In the genomic region with DNA sequence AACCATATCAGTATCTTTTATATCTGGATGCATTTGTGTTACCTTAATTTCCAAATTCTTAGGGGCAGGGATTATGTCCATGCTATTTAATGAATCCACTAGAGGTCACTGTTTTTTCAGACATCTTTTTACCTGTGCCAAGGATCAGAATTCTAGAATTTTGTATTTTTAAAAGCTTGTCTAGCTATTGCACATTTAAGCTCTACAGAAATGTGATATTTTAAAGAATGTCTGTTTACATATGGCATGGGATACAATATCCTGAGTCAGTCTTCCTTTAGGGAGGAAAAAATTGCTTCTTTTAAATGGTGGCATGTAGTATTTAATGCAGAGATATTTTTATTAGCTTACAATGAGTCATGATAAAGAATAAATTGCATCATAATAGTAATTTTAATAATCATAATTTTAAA, we compare ENCODE assay signal across 8 cellular contexts. TPM values are rescaled to one million over a fixed set of nuclear protein-coding genes. Genes with fewer than 3 reads are reported as not detected.
DNase-seq lines count a peak whose midpoint lies in the region; ATAC-seq and TF ChIP-seq lines count a peak whose summit lies in the region.

No MANE protein-coding gene starts in this region.

- no peak overlapping the region for H3K27ac Mint-ChIP-seq in activated T-helper 1 cell treated with anti-CD3 and anti-CD28 coated beads, Interleukin-12 subunit alpha, Interleukin-12 subunit beta, Interleukin-2, Interleukin-4 antibody, amounts not matched to agents 30 ng/mL and 10 ng/mL and 1 ng/mL, durations not matched to agents 14 hours and 24 hours and 36 hours
- H3K27ac Mint-ChIP-seq in stimulated activated memory B cell treated with anti-CD40 and anti-IgM and Interleukin-4, amounts not matched to agents 10 μg/mL and 1 μg/mL and 100 μg/mL, for 72 hours = no peak overlapping the region

- peaks cover 9% of the 10 kb centered on the region for H3K9me3 Mint-ChIP-seq in activated T-helper 1 cell treated with anti-CD3 and anti-CD28 coated beads, Interleukin-12 subunit alpha, Interleukin-12 subunit beta, Interleukin-2, Interleukin-4 antibody, amounts not matched to agents 30 ng/mL and 10 ng/mL and 1 ng/mL, durations not matched to agents 14 hours and 24 hours and 36 hours
- H3K9me3 Mint-ChIP-seq in stimulated activated memory B cell treated with anti-CD40 and anti-IgM and Interleukin-4, amounts not matched to agents 10 μg/mL and 1 μg/mL and 100 μg/mL, for 72 hours = no peaks in the 10 kb centered on the region

- peak; percentile 44 for TF ChIP-seq CTCF in foreskin fibroblast (IDR thresholded peaks at IDR 0.05; ENCODE audit: low read depth, low read length)
- TF ChIP-seq CTCF in spleen (IDR thresholded peaks at IDR 0.05 in 8 of 11, conservative IDR thresholded peaks at IDR 0.05 in 3 of 11) = peak; percentile 24 to 72 (median 54)

- no peaks in the 10 kb centered on the region for H3K27me3 ChIP-seq in spleen (replicated peaks in 1 of 7)

- peaks cover 42% of the 10 kb centered on the region for H3K4me1 Mint-ChIP-seq in activated T-helper 1 cell treated with anti-CD3 and anti-CD28 coated beads, Interleukin-12 subunit alpha, Interleukin-12 subunit beta, Interleukin-2, Interleukin-4 antibody, amounts not matched to agents 30 ng/mL and 10 ng/mL and 1 ng/mL, durations not matched to agents 14 hours and 24 hours and 36 hours (ENCODE audit: low read depth)
- no peaks in the 10 kb centered on the region for H3K4me1 Mint-ChIP-seq in stimulated activated memory B cell treated with anti-CD40 and anti-IgM and Interleukin-4, amounts not matched to agents 10 μg/mL and 1 μg/mL and 100 μg/mL, for 72 hours

- peaks cover 0 to 69% (median 20%) of the 10 kb centered on the region in 6 donors for H3K36me3 ChIP-seq in spleen

- DNase-seq in GM03348 (ENCODE audit: low spot score) = peak; percentile 26
- DNase-seq in LHCN-M2 (ENCODE audit: low read depth) = peak; percentile 18
- peak; percentile 33 for DNase-seq in SKM-1 (lab: John Stamatoyannopoulos, UW; ENCODE audit: unreplicated experiment)
- peak in 1 of 2 donors; percentile 47 for DNase-seq in foreskin fibroblast
- no peak for DNase-seq in spleen
- DNase-seq in activated T-helper 1 cell treated with anti-CD3 and anti-CD28 coated beads, Interleukin-12 subunit alpha, Interleukin-12 subunit beta, Interleukin-2, Interleukin-4 antibody, amounts not matched to agents 30 ng/mL and 10 ng/mL and 1 ng/mL, durations not matched to agents 14 hours and 24 hours and 36 hours (ENCODE audit: low spot score) = no peak
- DNase-seq in cerebellar nuclear complex (lab: John Stamatoyannopoulos, UW) = no peak

- no peak overlapping the region for H3K4me3 ChIP-seq in foreskin fibroblast (ENCODE audit: low read depth in 1 of 2, low read length in 2 of 2)
- H3K4me3 ChIP-seq in spleen = no peak overlapping the region

- H3K4me3 Mint-ChIP-seq in activated T-helper 1 cell treated with anti-CD3 and anti-CD28 coated beads, Interleukin-12 subunit alpha, Interleukin-12 subunit beta, Interleukin-2, Interleukin-4 antibody, amounts not matched to agents 30 ng/mL and 10 ng/mL and 1 ng/mL, durations not matched to agents 14 hours and 24 hours and 36 hours = no peak overlapping the region
- no peak overlapping the region for H3K4me3 Mint-ChIP-seq in stimulated activated memory B cell treated with anti-CD40 and anti-IgM and Interleukin-4, amounts not matched to agents 10 μg/mL and 1 μg/mL and 100 μg/mL, for 72 hours

- no peak for TF ChIP-seq POLR2A in spleen (IDR thresholded peaks at IDR 0.05)

- no peaks in the 10 kb centered on the region for H3K27me3 Mint-ChIP-seq in activated T-helper 1 cell treated with anti-CD3 and anti-CD28 coated beads, Interleukin-12 subunit alpha, Interleukin-12 subunit beta, Interleukin-2, Interleukin-4 antibody, amounts not matched to agents 30 ng/mL and 10 ng/mL and 1 ng/mL, durations not matched to agents 14 hours and 24 hours and 36 hours (ENCODE audit: insufficient read depth)
- H3K27me3 Mint-ChIP-seq in stimulated activated memory B cell treated with anti-CD40 and anti-IgM and Interleukin-4, amounts not matched to agents 10 μg/mL and 1 μg/mL and 100 μg/mL, for 72 hours = no peaks in the 10 kb centered on the region

- H3K27ac ChIP-seq in spleen = no peak overlapping the region

- peaks cover 41% of the 10 kb centered on the region for H3K36me3 Mint-ChIP-seq in activated T-helper 1 cell treated with anti-CD3 and anti-CD28 coated beads, Interleukin-12 subunit alpha, Interleukin-12 subunit beta, Interleukin-2, Interleukin-4 antibody, amounts not matched to agents 30 ng/mL and 10 ng/mL and 1 ng/mL, durations not matched to agents 14 hours and 24 hours and 36 hours (ENCODE audit: low read depth)
- peaks cover 47% of the 10 kb centered on the region for H3K36me3 Mint-ChIP-seq in stimulated activated memory B cell treated with anti-CD40 and anti-IgM and Interleukin-4, amounts not matched to agents 10 μg/mL and 1 μg/mL and 100 μg/mL, for 72 hours

- no peaks in the 10 kb centered on the region for H3K9me3 ChIP-seq in spleen

- intact Hi-C loops in spleen (cut with DNase I; ENCODE audit: low total_unique reads) = loop anchor here (5.0 kb wide), 1 partner anchor 312 kb away; no protein-coding TSS in a partner anchor
- intact Hi-C loops in activated T-helper 1 cell treated with anti-CD3 and anti-CD28 coated beads, Interleukin-12 subunit alpha, Interleukin-12 subunit beta, Interleukin-2, Interleukin-4 antibody, amounts not matched to agents 30 ng/mL and 10 ng/mL and 1 ng/mL, durations not matched to agents 14 hours and 24 hours and 36 hours (cut with micrococcal nuclease) = loop anchor here (1.0 to 10.0 kb wide), 6 partner anchors 11 to 655 kb away; partner anchors contain the start of genes DIPK1A and RPAP2

- H3K4me1 ChIP-seq in spleen = peaks cover 0 to 38% (median 3%) of the 10 kb centered on the region in 6 donors

- ATAC-seq in stimulated activated memory B cell treated with anti-CD40 and anti-IgM and Interleukin-4, amounts not matched to agents 10 μg/mL and 1 μg/mL and 100 μg/mL, for 72 hours = no peak

RNA-seq across cellular contexts. Expression of gene RPAP2, which starts 11.3 kb away (rescaled TPM):
- 9.6 and 18.7 TPM in 2 replicates for total RNA-seq in LHCN-M2 (2014; rRNA removed)
- 4.5 TPM for polyA plus RNA-seq in LHCN-M2 (2012)
- 10 to 100 TPM in 6 of 7 donors, 1 to 10 TPM in 1; 6.2 to 31.5 (median 26.4) TPM for total RNA-seq in spleen
- polyA plus RNA-seq in spleen = 1 to 10 TPM; 4.4 to 6.4 (median 4.8) TPM
- 42.0 and 44.8 TPM in 2 replicates for total RNA-seq in activated T-helper 1 cell treated with anti-CD3 and anti-CD28 coated beads, Interleukin-12 subunit alpha, Interleukin-12 subunit beta, Interleukin-2, Interleukin-4 antibody, amounts not matched to agents 30 ng/mL and 10 ng/mL and 1 ng/mL, durations not matched to agents 14 hours and 24 hours and 36 hours

RNA-seq across cellular contexts. Expression of gene GLMN, which starts 11.4 kb away (rescaled TPM):
- total RNA-seq in LHCN-M2 (2014; rRNA removed) (16.3 and 20.8 TPM in 2 replicates), spleen (10 to 100 TPM in 4 of 7 donors, 1 to 10 TPM in 3; 7.8 to 22.6 (median 11.3) TPM)
- polyA plus RNA-seq in LHCN-M2 (2012) = 4.4 TPM
- polyA plus RNA-seq in spleen = 10 to 100 TPM; 10.2 to 20.2 (median 11.3) TPM
- 29.2 and 29.7 TPM in 2 replicates for total RNA-seq in activated T-helper 1 cell treated with anti-CD3 and anti-CD28 coated beads, Interleukin-12 subunit alpha, Interleukin-12 subunit beta, Interleukin-2, Interleukin-4 antibody, amounts not matched to agents 30 ng/mL and 10 ng/mL and 1 ng/mL, durations not matched to agents 14 hours and 24 hours and 36 hours

Comparison
In these comparisons a context has a peak if more than half of its experiments do, and no peak if none do; other contexts are left out.
1. DNase-seq: peak in GM03348 (single experiment), LHCN-M2 (single experiment) and SKM-1 (single experiment); none in spleen (single experiment), activated T-helper 1 cell treated with anti-CD3 and anti-CD28 coated beads, Interleukin-12 subunit alpha, Interleukin-12 subunit beta, Interleukin-2, Interleukin-4 antibody, amounts not matched to agents 30 ng/mL and 10 ng/mL and 1 ng/mL, durations not matched to agents 14 hours and 24 hours and 36 hours (single experiment) and cerebellar nuclear complex (0 of 2).